Comparison of ENCODE assay signal across 8 cellular contexts in the genomic region with DNA sequence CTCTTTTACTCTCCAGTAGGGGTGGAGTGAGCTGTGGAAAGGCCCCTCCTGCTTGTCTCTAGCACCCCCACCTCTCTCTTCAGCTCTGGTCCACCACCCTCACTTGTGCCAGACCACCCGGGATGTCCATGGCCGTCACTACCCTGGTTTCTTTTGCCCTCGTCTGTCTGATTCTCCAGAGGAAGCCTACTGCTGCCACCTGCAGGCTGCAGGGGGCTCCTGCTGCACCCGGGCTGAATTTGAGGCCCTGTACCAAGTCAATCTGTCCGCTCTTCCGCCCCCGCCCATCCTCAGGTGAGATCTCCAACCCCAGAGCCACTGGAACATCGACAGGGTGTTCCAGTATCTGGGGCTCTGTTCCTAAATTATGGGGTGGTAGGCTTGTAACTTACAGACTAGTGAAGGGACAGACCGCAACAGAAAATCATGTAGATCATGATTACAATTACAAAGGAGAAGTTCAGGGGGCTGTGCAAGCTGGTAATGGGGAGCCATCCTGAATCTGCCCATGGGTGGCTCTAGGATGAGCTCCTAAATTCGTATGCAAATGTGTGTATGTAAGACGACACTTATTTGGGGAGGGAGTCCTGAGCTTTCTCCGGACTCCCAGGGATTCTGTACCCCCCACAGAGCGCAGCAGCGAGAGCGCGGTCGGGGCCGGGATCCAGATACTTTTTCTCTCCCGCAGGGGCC. TPM values are rescaled to one million over a fixed set of nuclear protein-coding genes. Genes with fewer than 3 reads are reported as not detected.
A peak's percentile ranks its signal among the peaks of the same experiment; 100 is the strongest.
DNase-seq lines count a peak whose midpoint lies in the region; ATAC-seq and TF ChIP-seq lines count a peak whose summit lies in the region.

No MANE protein-coding gene starts in this region.

- peak overlapping the region; percentile 85 for H3K4me2 ChIP-seq in HCT116 (ENCODE audit: low read length)

- intact Hi-C loops in HCT116 (cut with micrococcal nuclease) = loop anchor here (1.0 to 5.0 kb wide), 3 partner anchors 20 to 614 kb away; partner anchors contain the start of gene RCCD1

- no peak for TF ChIP-seq RAD21 in HCT116 (IDR thresholded peaks at IDR 0.05; ENCODE audit: low read depth)

- H3K9me3 Mint-ChIP-seq in activated naive CD4-positive, alpha-beta T cell treated with anti-CD3 and anti-CD28 coated beads, Interleukin-2, amount 10 ng/mL, durations not matched to agents 7 days and 5 days = no peaks in the 10 kb centered on the region

- TF ChIP-seq POLR2A in HCT116 (IDR thresholded peaks at IDR 0.05; ENCODE audit: borderline replicate concordance, extremely low read depth, insufficient read depth, insufficient read length) (no peak), NB4 (IDR thresholded peaks at IDR 0.05; ENCODE audit: extremely low read depth, insufficient read length) (no peak), suprapubic skin (IDR thresholded peaks at IDR 0.05) (no peak)

- peak overlapping the region; percentile 100 for H3K27ac Mint-ChIP-seq in activated naive CD4-positive, alpha-beta T cell treated with anti-CD3 and anti-CD28 coated beads, Interleukin-2, amount 10 ng/mL, durations not matched to agents 7 days and 5 days

- H3K27me3 ChIP-seq in HCT116 (ENCODE audit: insufficient read depth, low read length) (no peaks in the 10 kb centered on the region), suprapubic skin (no peaks in the 10 kb centered on the region)

- TF ChIP-seq CTCF in HCT116 (IDR thresholded peaks at IDR 0.05 in 2 of 3, conservative IDR thresholded peaks at IDR 0.05 in 1 of 3; ENCODE audit: borderline replicate concordance in 1 of 3, insufficient read depth in 1 of 3, low read depth in 2 of 3, low read length in 2 of 3) (peak in 2 of 3 experiments; percentile 94 to 95; a peak in 4 of 6 replicates), NB4 (IDR thresholded peaks at IDR 0.05; ENCODE audit: low read depth, low read length) (peak; percentile 97), omental fat pad (IDR thresholded peaks at IDR 0.05) (peak in 2 of 3 donors; percentile 12 to 62), suprapubic skin (IDR thresholded peaks at IDR 0.05) (peak; percentile 80 to 95)

- BruUV-seq in HCT116 (replicated peaks; lab: Mats Ljungman, UMichigan) = no TSS peak

- H3K27me3 Mint-ChIP-seq in activated naive CD4-positive, alpha-beta T cell treated with anti-CD3 and anti-CD28 coated beads, Interleukin-2, amount 10 ng/mL, durations not matched to agents 7 days and 5 days = no peaks in the 10 kb centered on the region

- peak overlapping the region; percentile 83 for H3K4me3 Mint-ChIP-seq in activated naive CD4-positive, alpha-beta T cell treated with anti-CD3 and anti-CD28 coated beads, Interleukin-2, amount 10 ng/mL, durations not matched to agents 7 days and 5 days

- H3K79me2 ChIP-seq in HCT116 (ENCODE audit: insufficient read depth, low read length) = peaks cover 25% of the 10 kb centered on the region; the same call in 1 of the 2 replicates

- CTCF ChIA-PET in HCT116 (lab: Charles Lee) = interaction anchor here (0.6 to 6.9 kb wide), 22 partner anchors 9 to 641 kb away, joined by 3 to 70 read pairs (median 6); partner anchors contain the start of genes MAN2A2 and RCCD1
- CTCF ChIA-PET in activated naive CD4-positive, alpha-beta T cell treated with anti-CD3 and anti-CD28 coated beads, Interleukin-2, amount 10 ng/mL, durations not matched to agents 7 days and 5 days (lab: Charles Lee) = interaction anchor here (0.6 to 8.1 kb wide), 27 partner anchors 8 to 641 kb away, joined by 3 to 160 read pairs (median 5); partner anchors contain the start of genes FES, MAN2A2 and RCCD1

- H3K36me3 Mint-ChIP-seq in activated naive CD4-positive, alpha-beta T cell treated with anti-CD3 and anti-CD28 coated beads, Interleukin-2, amount 10 ng/mL, durations not matched to agents 7 days and 5 days = peaks cover 20% of the 10 kb centered on the region

- RAD21 ChIA-PET in HCT116 (lab: Charles Lee; ENCODE audit: low non-redundant PET in 1 of 2, low total read pairs in 2 of 2, uncharacterized antibody in 2 of 2, unreplicated experiment in 2 of 2) = interaction anchor here (0.9 to 1.8 kb wide), 3 partner anchors 20 to 41 kb away, joined by 3 to 10 read pairs (median 7); partner anchors contain the start of gene RCCD1 (in 2 of the 2)

- DNase-seq in DMS53 treated with DMSO at 0.1 percent for 48 hours (lab: John Stamatoyannopoulos, UW; ENCODE audit: unreplicated experiment) (peak; percentile 72), HCT116 (ENCODE audit: low read depth, low spot score) (peak; percentile 77), NB4 (ENCODE audit: low read depth) (peak; percentile 91), SK-N-DZ (ENCODE audit: low spot score) (peak; percentile 88), globus pallidus (ENCODE audit: low spot score) (peak; percentile 89), omental fat pad (ENCODE audit: low spot score) (peak; percentile 54), suprapubic skin (ENCODE audit: low spot score in 2 of 2) (peak in 1 of 2 donors; percentile 90)
- DNase-seq in activated naive CD4-positive, alpha-beta T cell treated with anti-CD3 and anti-CD28 coated beads, Interleukin-2, amount 10 ng/mL, durations not matched to agents 7 days and 5 days = peak; percentile 93

- ATAC-seq in HCT116 = peak; percentile 50
- peak; percentile 57 for ATAC-seq in omental fat pad (ENCODE audit: low FRiP score)

- peaks cover 7 to 9% of the 10 kb centered on the region in 2 experiments; a peak in 2 of 4 replicates for H3K36me3 ChIP-seq in HCT116 (ENCODE audit: control insufficient read depth in 1 of 2, insufficient read depth in 2 of 2, low read length in 2 of 2)
- H3K36me3 ChIP-seq in suprapubic skin = peaks cover 12% of the 10 kb centered on the region

- H3K27ac ChIP-seq in HCT116 (ENCODE audit: low read depth, low read length) = peak overlapping the region; percentile 71
- H3K27ac ChIP-seq in suprapubic skin = peak overlapping the region; percentile 86

- under 1% methylated on average over 15 of the region's 19 CpGs for WGBS in suprapubic skin

- H3K4me1 Mint-ChIP-seq in activated naive CD4-positive, alpha-beta T cell treated with anti-CD3 and anti-CD28 coated beads, Interleukin-2, amount 10 ng/mL, durations not matched to agents 7 days and 5 days = peaks cover 61% of the 10 kb centered on the region

- H3K4me3 ChIP-seq in HCT116 (replicated peaks in 1 of 2; ENCODE audit: low read depth in 1 of 2, low read length in 2 of 2) (peak overlapping the region; percentile 91 to 96), NB4 (ENCODE audit: low read depth, low read length) (peak overlapping the region; percentile 63), suprapubic skin (peak overlapping the region; percentile 85)

- H3K9ac ChIP-seq in HCT116 (ENCODE audit: low read length) = peak overlapping the region; percentile 90

- H3K4me1 ChIP-seq in HCT116 (ENCODE audit: control insufficient read depth in 1 of 2, insufficient read depth in 2 of 2, low read length in 2 of 2) = peaks cover 16 to 47% of the 10 kb centered on the region in 2 experiments; a peak in 3 of 4 replicates
- H3K4me1 ChIP-seq in suprapubic skin = peaks cover 67% of the 10 kb centered on the region

- H3K9me3 ChIP-seq in HCT116 (ENCODE audit: control insufficient read depth in 1 of 2, insufficient read depth in 1 of 2, low read depth in 1 of 2, low read length in 2 of 2) (no peaks in the 10 kb centered on the region), suprapubic skin (no peaks in the 10 kb centered on the region)

- no peaks in the 10 kb centered on the region for H4K20me1 ChIP-seq in HCT116 (ENCODE audit: insufficient read depth)

- peak overlapping the region; percentile 1 for H2AFZ ChIP-seq in HCT116 (ENCODE audit: low read depth, low read length, poor library complexity, severe bottlenecking)

- POLR2A ChIA-PET in HCT116 (lab: Charles Lee) = interaction anchor here (0.9 to 1.6 kb wide), 9 partner anchors 9 to 641 kb away, joined by 3 to 21 read pairs (median 5); partner anchors contain the start of genes FURIN, MAN2A2 and RCCD1

- no peak for TF ChIP-seq EP300 in suprapubic skin (IDR thresholded peaks at IDR 0.05)

- H3K9me2 ChIP-seq in HCT116 (ENCODE audit: insufficient read depth) = no peaks in the 10 kb centered on the region

TF ChIP-seq in HCT116, 20 proteins besides CTCF, POLR2A, EP300 and RAD21 (continues in another document):
- no peak for TF ChIP-seq MAX (IDR thresholded peaks at IDR 0.05)
- TF ChIP-seq EZH2phosphoT487 (IDR thresholded peaks at IDR 0.05; ENCODE audit: borderline replicate concordance) = no peak
- TF ChIP-seq ZFX (IDR thresholded peaks at IDR 0.05) = no peak
- no peak for TF ChIP-seq FOSL1 (IDR thresholded peaks at IDR 0.05; ENCODE audit: low read depth)

RNA-seq across cellular contexts. Expression of gene UNC45A, which starts 0.7 kb away (rescaled TPM):
- 95.4 TPM for total RNA-seq in HCT116 (2021; ENCODE audit: unreplicated experiment)
- 106 and 123 TPM in 2 replicates for polyA plus RNA-seq in HCT116 (2012)
- polyA plus RNA-seq in SK-N-DZ (2014; cell fraction: cytosol; rRNA removed) = 32.5 and 38.0 TPM in 2 replicates
- 70.6 and 74.9 TPM in 2 replicates for polyA plus RNA-seq in SK-N-DZ (2014; cell fraction: nucleus; rRNA removed)
- 10 to 100 TPM; 40.8 to 61.5 (median 48.8) TPM for total RNA-seq in omental fat pad
- total RNA-seq in suprapubic skin = 10 to 100 TPM; 52.4 to 94.5 (median 67.8) TPM

RNA-seq across cellular contexts. Expression of gene HDDC3, which starts 2.1 kb away (rescaled TPM):
- 20.4 TPM for total RNA-seq in HCT116 (2021; ENCODE audit: unreplicated experiment)
- 15.2 and 18.2 TPM in 2 replicates for polyA plus RNA-seq in HCT116 (2012)
- 25.1 and 25.3 TPM in 2 replicates for polyA plus RNA-seq in SK-N-DZ (2014; cell fraction: cytosol; rRNA removed)
- polyA plus RNA-seq in SK-N-DZ (2014; cell fraction: nucleus; rRNA removed) = 17.6 and 23.1 TPM in 2 replicates
- 10 to 100 TPM; 11.2 to 27.3 (median 18.0) TPM for total RNA-seq in omental fat pad
- total RNA-seq in suprapubic skin = 100 to 1,000 TPM in 1 of 4 donors, 10 to 100 TPM in 3; 13.5 to 119 (median 17.0) TPM

RNA-seq across cellular contexts. Expression of gene RCCD1, which starts 20.3 kb away (rescaled TPM):
- 38.5 TPM for total RNA-seq in HCT116 (2021; ENCODE audit: unreplicated experiment)
- 28.8 and 34.7 TPM in 2 replicates for polyA plus RNA-seq in HCT116 (2012)
- 16.0 and 20.1 TPM in 2 replicates for polyA plus RNA-seq in SK-N-DZ (2014; cell fraction: cytosol; rRNA removed)
- 57.0 and 66.6 TPM in 2 replicates for polyA plus RNA-seq in SK-N-DZ (2014; cell fraction: nucleus; rRNA removed)
- 1 to 10 TPM; 2.6 to 6.6 (median 5.0) TPM for total RNA-seq in omental fat pad
- total RNA-seq in suprapubic skin = 10 to 100 TPM; 12.9 to 25.4 (median 17.9) TPM

RNA-seq across cellular contexts. Expression of gene MAN2A2, which starts 31.3 kb away (rescaled TPM):
- total RNA-seq in HCT116 (2021; ENCODE audit: unreplicated experiment) (44.9 TPM), omental fat pad (10 to 100 TPM; 32.9 to 90.3 (median 66.4) TPM), suprapubic skin (10 to 100 TPM; 51.3 to 91.9 (median 62.2) TPM)
- 36.8 and 54.6 TPM in 2 replicates for polyA plus RNA-seq in HCT116 (2012)
- polyA plus RNA-seq in SK-N-DZ (2014; cell fraction: cytosol; rRNA removed) = 8.3 and 8.6 TPM in 2 replicates
- polyA plus RNA-seq in SK-N-DZ (2014; cell fraction: nucleus; rRNA removed) = 88.2 and 151 TPM in 2 replicates

RNA-seq across cellular contexts. Expression of gene FES, which starts 50.1 kb away (rescaled TPM):
- total RNA-seq in HCT116 (2021; ENCODE audit: unreplicated experiment) (5.3 TPM), omental fat pad (100 to 1,000 TPM in 1 of 4 donors, 10 to 100 TPM in 3; 57.0 to 146 (median 77.2) TPM), suprapubic skin (10 to 100 TPM in 3 of 4 donors, 1 to 10 TPM in 1; 6.3 to 18.7 (median 11.8) TPM)
- 5.6 and 6.2 TPM in 2 replicates for polyA plus RNA-seq in HCT116 (2012)
- 4.5 and 5.1 TPM in 2 replicates for polyA plus RNA-seq in SK-N-DZ (2014; cell fraction: cytosol; rRNA removed)
- polyA plus RNA-seq in SK-N-DZ (2014; cell fraction: nucleus; rRNA removed) = 4.8 and 13.5 TPM in 2 replicates

Comparison
In these comparisons a context has a peak if more than half of its experiments do, and no peak if none do; other contexts are left out.
1. CTCF ChIP-seq: peak in every context shown above with its lines; median percentile 97 in NB4; 94 in HCT116; 88 in suprapubic skin; 37 in omental fat pad.